Comparison of ENCODE assay signal across 1 cellular context in the genomic region with DNA sequence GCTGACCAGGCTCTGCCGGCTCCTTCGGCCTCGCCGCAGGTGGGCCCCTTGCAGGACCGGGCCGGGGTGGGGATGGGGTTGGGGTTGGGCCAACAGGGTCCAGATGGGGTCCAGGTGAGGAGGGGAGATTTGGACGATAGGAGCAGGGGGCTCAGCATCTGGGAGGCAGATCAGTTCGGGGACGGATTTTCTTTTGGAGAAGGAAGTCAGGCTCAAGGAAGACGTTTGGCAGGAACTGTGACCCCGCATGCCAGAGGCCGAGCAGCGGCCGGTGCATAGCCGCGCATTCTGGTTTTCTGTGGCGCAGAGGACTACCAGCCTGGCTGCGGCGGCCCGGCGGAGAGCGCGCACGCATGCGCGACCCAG.
TF ChIP-seq lines count a peak whose summit lies in the region.

No MANE protein-coding gene starts in this region.

TF ChIP-seq in HepG2, 621 proteins besides CTCF, POLR2A, EP300 and RAD21 (continued from another document and continues in another):
- TF ChIP-seq, protein P1, sequence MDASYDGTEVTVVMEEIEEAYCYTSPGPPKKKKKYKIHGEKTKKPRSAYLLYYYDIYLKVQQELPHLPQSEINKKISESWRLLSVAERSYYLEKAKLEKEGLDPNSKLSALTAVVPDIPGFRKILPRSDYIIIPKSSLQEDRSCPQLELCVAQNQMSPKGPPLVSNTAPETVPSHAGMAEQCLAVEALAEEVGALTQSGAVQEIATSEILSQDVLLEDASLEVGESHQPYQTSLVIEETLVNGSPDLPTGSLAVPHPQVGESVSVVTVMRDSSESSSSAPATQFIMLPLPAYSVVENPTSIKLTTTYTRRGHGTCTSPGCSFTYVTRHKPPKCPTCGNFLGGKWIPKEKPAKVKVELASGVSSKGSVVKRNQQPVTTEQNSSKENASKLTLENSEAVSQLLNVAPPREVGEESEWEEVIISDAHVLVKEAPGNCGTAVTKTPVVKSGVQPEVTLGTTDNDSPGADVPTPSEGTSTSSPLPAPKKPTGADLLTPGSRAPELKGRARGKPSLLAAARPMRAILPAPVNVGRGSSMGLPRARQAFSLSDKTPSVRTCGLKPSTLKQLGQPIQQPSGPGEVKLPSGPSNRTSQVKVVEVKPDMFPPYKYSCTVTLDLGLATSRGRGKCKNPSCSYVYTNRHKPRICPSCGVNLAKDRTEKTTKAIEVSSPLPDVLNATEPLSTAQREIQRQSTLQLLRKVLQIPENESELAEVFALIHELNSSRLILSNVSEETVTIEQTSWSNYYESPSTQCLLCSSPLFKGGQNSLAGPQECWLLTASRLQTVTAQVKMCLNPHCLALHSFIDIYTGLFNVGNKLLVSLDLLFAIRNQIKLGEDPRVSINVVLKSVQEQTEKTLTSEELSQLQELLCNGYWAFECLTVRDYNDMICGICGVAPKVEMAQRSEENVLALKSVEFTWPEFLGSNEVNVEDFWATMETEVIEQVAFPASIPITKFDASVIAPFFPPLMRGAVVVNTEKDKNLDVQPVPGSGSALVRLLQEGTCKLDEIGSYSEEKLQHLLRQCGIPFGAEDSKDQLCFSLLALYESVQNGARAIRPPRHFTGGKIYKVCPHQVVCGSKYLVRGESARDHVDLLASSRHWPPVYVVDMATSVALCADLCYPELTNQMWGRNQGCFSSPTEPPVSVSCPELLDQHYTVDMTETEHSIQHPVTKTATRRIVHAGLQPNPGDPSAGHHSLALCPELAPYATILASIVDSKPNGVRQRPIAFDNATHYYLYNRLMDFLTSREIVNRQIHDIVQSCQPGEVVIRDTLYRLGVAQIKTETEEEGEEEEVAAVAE (CRISPR knock-in tag; IDR thresholded peaks at IDR 0.05; ENCODE audit: borderline replicate concordance) = no peak
- TF ChIP-seq CHCHD3 (CRISPR knock-in tag; IDR thresholded peaks at IDR 0.05) (no peak), FOXM1 (CRISPR knock-in tag; IDR thresholded peaks at IDR 0.05) (0 out of 2 replicates have a peak, but pooled peaks have one; percentile 41), ZNF337 (CRISPR knock-in tag; IDR thresholded peaks at IDR 0.05; ENCODE audit: borderline replicate concordance, low read depth) (peak; percentile 32; the same call in 1 of the 2 replicates), TRIM24 (CRISPR knock-in tag; IDR thresholded peaks at IDR 0.05) (no peak), ZNF530 (CRISPR knock-in tag; IDR thresholded peaks at IDR 0.05; ENCODE audit: low read depth) (no peak), NR2C2 (CRISPR knock-in tag; IDR thresholded peaks at IDR 0.05; ENCODE audit: borderline replicate concordance) (no peak), ZNF564 (CRISPR knock-in tag; IDR thresholded peaks at IDR 0.05) (no peak), GLI4 (CRISPR knock-in tag; IDR thresholded peaks at IDR 0.05; ENCODE audit: borderline replicate concordance) (0 out of 2 replicates have a peak, but pooled peaks have one; percentile 15), PHF20 (CRISPR knock-in tag; IDR thresholded peaks at IDR 0.05) (no peak), ZNF577 (CRISPR knock-in tag; IDR thresholded peaks at IDR 0.05; ENCODE audit: borderline replicate concordance, low read depth) (no peak), ERF (CRISPR knock-in tag; IDR thresholded peaks at IDR 0.05) (no peak), EED (CRISPR knock-in tag; IDR thresholded peaks at IDR 0.05) (no peak), RARG (CRISPR knock-in tag; IDR thresholded peaks at IDR 0.05; ENCODE audit: low read depth) (peak; percentile 89; the same call in 1 of the 2 replicates), PAWR (CRISPR knock-in tag; IDR thresholded peaks at IDR 0.05; ENCODE audit: borderline replicate concordance) (no peak), ZNF224 (CRISPR knock-in tag; IDR thresholded peaks at IDR 0.05) (0 out of 2 replicates have a peak, but pooled peaks have one; percentile 79), GTF3A (CRISPR knock-in tag; conservative IDR thresholded peaks at IDR 0.05) (no peak), ZNF484 (CRISPR knock-in tag; IDR thresholded peaks at IDR 0.05; ENCODE audit: borderline replicate concordance, low read depth) (no peak; the same call in 1 of the 2 replicates), ZNF383 (CRISPR knock-in tag; IDR thresholded peaks at IDR 0.05; ENCODE audit: borderline replicate concordance) (no peak), REPIN1 (CRISPR knock-in tag; IDR thresholded peaks at IDR 0.05; ENCODE audit: borderline replicate concordance, low read depth) (no peak), NFE2L2 (IDR thresholded peaks at IDR 0.05; ENCODE audit: low read length) (no peak), TBP (CRISPR knock-in tag; IDR thresholded peaks at IDR 0.05) (peak; percentile 32; the same call in 1 of the 2 replicates), SATB2 (CRISPR knock-in tag; IDR thresholded peaks at IDR 0.05) (0 out of 2 replicates have a peak, but pooled peaks have one; percentile 8)
- TF ChIP-seq, protein P2, sequence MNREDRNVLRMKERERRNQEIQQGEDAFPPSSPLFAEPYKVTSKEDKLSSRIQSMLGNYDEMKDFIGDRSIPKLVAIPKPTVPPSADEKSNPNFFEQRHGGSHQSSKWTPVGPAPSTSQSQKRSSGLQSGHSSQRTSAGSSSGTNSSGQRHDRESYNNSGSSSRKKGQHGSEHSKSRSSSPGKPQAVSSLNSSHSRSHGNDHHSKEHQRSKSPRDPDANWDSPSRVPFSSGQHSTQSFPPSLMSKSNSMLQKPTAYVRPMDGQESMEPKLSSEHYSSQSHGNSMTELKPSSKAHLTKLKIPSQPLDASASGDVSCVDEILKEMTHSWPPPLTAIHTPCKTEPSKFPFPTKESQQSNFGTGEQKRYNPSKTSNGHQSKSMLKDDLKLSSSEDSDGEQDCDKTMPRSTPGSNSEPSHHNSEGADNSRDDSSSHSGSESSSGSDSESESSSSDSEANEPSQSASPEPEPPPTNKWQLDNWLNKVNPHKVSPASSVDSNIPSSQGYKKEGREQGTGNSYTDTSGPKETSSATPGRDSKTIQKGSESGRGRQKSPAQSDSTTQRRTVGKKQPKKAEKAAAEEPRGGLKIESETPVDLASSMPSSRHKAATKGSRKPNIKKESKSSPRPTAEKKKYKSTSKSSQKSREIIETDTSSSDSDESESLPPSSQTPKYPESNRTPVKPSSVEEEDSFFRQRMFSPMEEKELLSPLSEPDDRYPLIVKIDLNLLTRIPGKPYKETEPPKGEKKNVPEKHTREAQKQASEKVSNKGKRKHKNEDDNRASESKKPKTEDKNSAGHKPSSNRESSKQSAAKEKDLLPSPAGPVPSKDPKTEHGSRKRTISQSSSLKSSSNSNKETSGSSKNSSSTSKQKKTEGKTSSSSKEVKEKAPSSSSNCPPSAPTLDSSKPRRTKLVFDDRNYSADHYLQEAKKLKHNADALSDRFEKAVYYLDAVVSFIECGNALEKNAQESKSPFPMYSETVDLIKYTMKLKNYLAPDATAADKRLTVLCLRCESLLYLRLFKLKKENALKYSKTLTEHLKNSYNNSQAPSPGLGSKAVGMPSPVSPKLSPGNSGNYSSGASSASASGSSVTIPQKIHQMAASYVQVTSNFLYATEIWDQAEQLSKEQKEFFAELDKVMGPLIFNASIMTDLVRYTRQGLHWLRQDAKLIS (CRISPR knock-in tag; IDR thresholded peaks at IDR 0.05) = no peak
- TF ChIP-seq, protein P3, sequence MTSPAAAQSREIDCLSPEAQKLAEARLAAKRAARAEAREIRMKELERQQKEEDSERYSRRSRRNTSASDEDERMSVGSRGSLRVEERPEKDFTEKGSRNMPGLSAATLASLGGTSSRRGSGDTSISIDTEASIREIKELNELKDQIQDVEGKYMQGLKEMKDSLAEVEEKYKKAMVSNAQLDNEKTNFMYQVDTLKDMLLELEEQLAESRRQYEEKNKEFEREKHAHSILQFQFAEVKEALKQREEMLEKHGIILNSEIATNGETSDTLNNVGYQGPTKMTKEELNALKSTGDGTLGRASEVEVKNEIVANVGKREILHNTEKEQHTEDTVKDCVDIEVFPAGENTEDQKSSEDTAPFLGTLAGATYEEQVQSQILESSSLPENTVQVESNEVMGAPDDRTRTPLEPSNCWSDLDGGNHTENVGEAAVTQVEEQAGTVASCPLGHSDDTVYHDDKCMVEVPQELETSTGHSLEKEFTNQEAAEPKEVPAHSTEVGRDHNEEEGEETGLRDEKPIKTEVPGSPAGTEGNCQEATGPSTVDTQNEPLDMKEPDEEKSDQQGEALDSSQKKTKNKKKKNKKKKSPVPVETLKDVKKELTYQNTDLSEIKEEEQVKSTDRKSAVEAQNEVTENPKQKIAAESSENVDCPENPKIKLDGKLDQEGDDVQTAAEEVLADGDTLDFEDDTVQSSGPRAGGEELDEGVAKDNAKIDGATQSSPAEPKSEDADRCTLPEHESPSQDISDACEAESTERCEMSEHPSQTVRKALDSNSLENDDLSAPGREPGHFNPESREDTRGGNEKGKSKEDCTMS (CRISPR knock-in tag; conservative IDR thresholded peaks at IDR 0.05) = no peak
- TF ChIP-seq, protein P4, sequence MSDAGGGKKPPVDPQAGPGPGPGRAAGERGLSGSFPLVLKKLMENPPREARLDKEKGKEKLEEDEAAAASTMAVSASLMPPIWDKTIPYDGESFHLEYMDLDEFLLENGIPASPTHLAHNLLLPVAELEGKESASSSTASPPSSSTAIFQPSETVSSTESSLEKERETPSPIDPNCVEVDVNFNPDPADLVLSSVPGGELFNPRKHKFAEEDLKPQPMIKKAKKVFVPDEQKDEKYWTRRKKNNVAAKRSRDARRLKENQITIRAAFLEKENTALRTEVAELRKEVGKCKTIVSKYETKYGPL (CRISPR knock-in tag; IDR thresholded peaks at IDR 0.05) = 0 out of 2 replicates have a peak, but pooled peaks have one; percentile 12
- TF ChIP-seq, protein P5, sequence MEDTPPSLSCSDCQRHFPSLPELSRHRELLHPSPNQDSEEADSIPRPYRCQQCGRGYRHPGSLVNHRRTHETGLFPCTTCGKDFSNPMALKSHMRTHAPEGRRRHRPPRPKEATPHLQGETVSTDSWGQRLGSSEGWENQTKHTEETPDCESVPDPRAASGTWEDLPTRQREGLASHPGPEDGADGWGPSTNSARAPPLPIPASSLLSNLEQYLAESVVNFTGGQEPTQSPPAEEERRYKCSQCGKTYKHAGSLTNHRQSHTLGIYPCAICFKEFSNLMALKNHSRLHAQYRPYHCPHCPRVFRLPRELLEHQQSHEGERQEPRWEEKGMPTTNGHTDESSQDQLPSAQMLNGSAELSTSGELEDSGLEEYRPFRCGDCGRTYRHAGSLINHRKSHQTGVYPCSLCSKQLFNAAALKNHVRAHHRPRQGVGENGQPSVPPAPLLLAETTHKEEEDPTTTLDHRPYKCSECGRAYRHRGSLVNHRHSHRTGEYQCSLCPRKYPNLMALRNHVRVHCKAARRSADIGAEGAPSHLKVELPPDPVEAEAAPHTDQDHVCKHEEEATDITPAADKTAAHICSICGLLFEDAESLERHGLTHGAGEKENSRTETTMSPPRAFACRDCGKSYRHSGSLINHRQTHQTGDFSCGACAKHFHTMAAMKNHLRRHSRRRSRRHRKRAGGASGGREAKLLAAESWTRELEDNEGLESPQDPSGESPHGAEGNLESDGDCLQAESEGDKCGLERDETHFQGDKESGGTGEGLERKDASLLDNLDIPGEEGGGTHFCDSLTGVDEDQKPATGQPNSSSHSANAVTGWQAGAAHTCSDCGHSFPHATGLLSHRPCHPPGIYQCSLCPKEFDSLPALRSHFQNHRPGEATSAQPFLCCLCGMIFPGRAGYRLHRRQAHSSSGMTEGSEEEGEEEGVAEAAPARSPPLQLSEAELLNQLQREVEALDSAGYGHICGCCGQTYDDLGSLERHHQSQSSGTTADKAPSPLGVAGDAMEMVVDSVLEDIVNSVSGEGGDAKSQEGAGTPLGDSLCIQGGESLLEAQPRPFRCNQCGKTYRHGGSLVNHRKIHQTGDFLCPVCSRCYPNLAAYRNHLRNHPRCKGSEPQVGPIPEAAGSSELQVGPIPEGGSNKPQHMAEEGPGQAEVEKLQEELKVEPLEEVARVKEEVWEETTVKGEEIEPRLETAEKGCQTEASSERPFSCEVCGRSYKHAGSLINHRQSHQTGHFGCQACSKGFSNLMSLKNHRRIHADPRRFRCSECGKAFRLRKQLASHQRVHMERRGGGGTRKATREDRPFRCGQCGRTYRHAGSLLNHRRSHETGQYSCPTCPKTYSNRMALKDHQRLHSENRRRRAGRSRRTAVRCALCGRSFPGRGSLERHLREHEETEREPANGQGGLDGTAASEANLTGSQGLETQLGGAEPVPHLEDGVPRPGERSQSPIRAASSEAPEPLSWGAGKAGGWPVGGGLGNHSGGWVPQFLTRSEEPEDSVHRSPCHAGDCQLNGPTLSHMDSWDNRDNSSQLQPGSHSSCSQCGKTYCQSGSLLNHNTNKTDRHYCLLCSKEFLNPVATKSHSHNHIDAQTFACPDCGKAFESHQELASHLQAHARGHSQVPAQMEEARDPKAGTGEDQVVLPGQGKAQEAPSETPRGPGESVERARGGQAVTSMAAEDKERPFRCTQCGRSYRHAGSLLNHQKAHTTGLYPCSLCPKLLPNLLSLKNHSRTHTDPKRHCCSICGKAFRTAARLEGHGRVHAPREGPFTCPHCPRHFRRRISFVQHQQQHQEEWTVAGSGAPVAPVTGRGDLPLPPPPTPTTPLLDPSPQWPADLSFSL (CRISPR knock-in tag; IDR thresholded peaks at IDR 0.05) = no peak
- TF ChIP-seq, protein P6, sequence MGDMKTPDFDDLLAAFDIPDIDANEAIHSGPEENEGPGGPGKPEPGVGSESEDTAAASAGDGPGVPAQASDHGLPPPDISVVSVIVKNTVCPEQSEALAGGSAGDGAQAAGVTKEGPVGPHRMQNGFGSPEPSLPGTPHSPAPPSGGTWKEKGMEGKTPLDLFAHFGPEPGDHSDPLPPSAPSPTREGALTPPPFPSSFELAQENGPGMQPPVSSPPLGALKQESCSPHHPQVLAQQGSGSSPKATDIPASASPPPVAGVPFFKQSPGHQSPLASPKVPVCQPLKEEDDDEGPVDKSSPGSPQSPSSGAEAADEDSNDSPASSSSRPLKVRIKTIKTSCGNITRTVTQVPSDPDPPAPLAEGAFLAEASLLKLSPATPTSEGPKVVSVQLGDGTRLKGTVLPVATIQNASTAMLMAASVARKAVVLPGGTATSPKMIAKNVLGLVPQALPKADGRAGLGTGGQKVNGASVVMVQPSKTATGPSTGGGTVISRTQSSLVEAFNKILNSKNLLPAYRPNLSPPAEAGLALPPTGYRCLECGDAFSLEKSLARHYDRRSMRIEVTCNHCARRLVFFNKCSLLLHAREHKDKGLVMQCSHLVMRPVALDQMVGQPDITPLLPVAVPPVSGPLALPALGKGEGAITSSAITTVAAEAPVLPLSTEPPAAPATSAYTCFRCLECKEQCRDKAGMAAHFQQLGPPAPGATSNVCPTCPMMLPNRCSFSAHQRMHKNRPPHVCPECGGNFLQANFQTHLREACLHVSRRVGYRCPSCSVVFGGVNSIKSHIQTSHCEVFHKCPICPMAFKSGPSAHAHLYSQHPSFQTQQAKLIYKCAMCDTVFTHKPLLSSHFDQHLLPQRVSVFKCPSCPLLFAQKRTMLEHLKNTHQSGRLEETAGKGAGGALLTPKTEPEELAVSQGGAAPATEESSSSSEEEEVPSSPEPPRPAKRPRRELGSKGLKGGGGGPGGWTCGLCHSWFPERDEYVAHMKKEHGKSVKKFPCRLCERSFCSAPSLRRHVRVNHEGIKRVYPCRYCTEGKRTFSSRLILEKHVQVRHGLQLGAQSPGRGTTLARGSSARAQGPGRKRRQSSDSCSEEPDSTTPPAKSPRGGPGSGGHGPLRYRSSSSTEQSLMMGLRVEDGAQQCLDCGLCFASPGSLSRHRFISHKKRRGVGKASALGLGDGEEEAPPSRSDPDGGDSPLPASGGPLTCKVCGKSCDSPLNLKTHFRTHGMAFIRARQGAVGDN (CRISPR knock-in tag; IDR thresholded peaks at IDR 0.05) = no peak
- TF ChIP-seq, protein P7, sequence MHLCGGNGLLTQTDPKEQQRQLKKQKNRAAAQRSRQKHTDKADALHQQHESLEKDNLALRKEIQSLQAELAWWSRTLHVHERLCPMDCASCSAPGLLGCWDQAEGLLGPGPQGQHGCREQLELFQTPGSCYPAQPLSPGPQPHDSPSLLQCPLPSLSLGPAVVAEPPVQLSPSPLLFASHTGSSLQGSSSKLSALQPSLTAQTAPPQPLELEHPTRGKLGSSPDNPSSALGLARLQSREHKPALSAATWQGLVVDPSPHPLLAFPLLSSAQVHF (CRISPR knock-in tag; IDR thresholded peaks at IDR 0.05) = no peak
